9 cellular contexts compared by ENCODE assay signal in the genomic region with DNA sequence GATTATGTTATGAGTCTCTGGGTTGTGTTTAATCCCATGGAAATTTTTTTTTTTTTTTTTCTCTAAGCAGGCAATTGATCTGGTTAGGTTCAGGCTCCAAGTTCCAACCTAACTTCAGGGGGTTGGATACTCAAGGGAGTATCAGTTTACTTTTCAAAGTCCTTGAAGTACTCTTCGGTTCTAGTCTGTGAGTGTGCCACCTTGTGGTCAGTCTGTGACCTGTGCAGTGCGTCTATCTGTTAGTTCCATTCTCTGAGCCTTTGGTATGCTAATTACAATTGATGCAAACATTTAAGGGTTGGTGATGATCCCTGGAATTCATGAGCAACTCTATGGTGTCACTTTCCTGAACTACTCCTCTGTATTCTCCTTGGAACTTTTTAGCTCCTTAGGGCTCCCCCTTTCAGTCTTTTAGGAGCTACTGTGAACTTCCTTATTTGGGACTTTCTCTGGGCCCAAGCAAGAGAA.
DNase-seq lines count a peak whose midpoint lies in the region; ATAC-seq and TF ChIP-seq lines count a peak whose summit lies in the region.
"Had no signal": no experiment of that assay in that cellular context is flagged by ENCODE, and none has a peak within 500 bp of the region (broad histone marks: within the 10 kb centered on the region; RNA-seq: fewer than 3 reads in every experiment).

No MANE protein-coding gene starts in this region.

- H3K27ac ChIP-seq in MM.1S (ENCODE audit: low read length) (no peak overlapping the region), mammary epithelial cell (ENCODE audit: insufficient read depth, low read depth, low read length) (no peak overlapping the region)
- H3K27ac ChIP-seq: epithelial cell of prostate had no signal

- H3K4me3 ChIP-seq in MM.1S (ENCODE audit: low read length), result no peak overlapping the region
- H3K4me3 ChIP-seq in mammary epithelial cell (replicated peaks in 1 of 3; ENCODE audit: insufficient read depth in 1 of 3, low read depth in 2 of 3, low read length in 3 of 3), result no peak overlapping the region

- dilution Hi-C loops in mammary epithelial cell (cut with HindIII; ENCODE audit: low sequenced_read_pairs), result no loop called here

- peak; percentile 65 for ATAC-seq in GM18519 (IDR thresholded peaks at IDR 0.05; ENCODE audit: low FRiP score, unreplicated experiment)

- H3K79me2 ChIP-seq in MM.1S (ENCODE audit: low read length) (no peaks in the 10 kb centered on the region), mammary epithelial cell (ENCODE audit: insufficient read depth, low read length) (no peaks in the 10 kb centered on the region)

- intact Hi-C loops in mammary epithelial cell (cut with micrococcal nuclease) (loop anchor here (1.0 to 10.0 kb wide), 4 partner anchors 68 to 1058 kb away; no protein-coding TSS in a partner anchor), posterior vena cava (cut with DNase I) (no loop called here)

- H4K20me1 ChIP-seq in MM.1S (ENCODE audit: insufficient read depth, low read length) (no peaks in the 10 kb centered on the region), mammary epithelial cell (ENCODE audit: insufficient read depth, low read length) (no peaks in the 10 kb centered on the region)

- CTCF ChIA-PET in mammary epithelial cell (lab: Charles Lee; ENCODE audit: low non-redundant PET), result no interaction called here

- 92% methylated on average over 2 of the region's 2 CpGs for WGBS in mammary epithelial cell (ENCODE audit: low coverage, missing lambda C conversion rate)

- no peaks in the 10 kb centered on the region for H3F3A ChIP-seq in MM.1S (ENCODE audit: insufficient read depth, low read length)

- H3K9ac ChIP-seq in MM.1S (ENCODE audit: low read length) (no peak overlapping the region), mammary epithelial cell (ENCODE audit: insufficient read depth, low read length) (no peak overlapping the region)

- H3K27me3 ChIP-seq in MM.1S (replicated peaks; ENCODE audit: insufficient read depth, low read length) (no peaks in the 10 kb centered on the region), mammary epithelial cell (ENCODE audit: insufficient read depth, low read length) (no peaks in the 10 kb centered on the region)

- in situ Hi-C loops in mammary epithelial cell (cut with MboI; ENCODE audit: low sequenced_read_pairs in 2 of 2), result loop anchor here in 1 of 2 donors (25.0 kb wide), 1 partner anchor 323 kb away; no protein-coding TSS in a partner anchor

- TF ChIP-seq CTCF in MM.1S (IDR thresholded peaks at IDR 0.05; ENCODE audit: low read length) (peak; percentile 43), mammary epithelial cell (conservative IDR thresholded peaks at IDR 0.05 in 1 of 2, IDR thresholded peaks at IDR 0.05 in 1 of 2; ENCODE audit: extremely low read depth in 1 of 2, insufficient read depth in 1 of 2, low read depth in 1 of 2, low read length in 2 of 2) (peak; percentile 55 to 59)

- H3K4me2 ChIP-seq in MM.1S (ENCODE audit: low read depth, low read length) (no peak overlapping the region), mammary epithelial cell (ENCODE audit: insufficient read depth, low read depth, low read length) (no peak overlapping the region)

- no peaks in the 10 kb centered on the region for H3K9me2 ChIP-seq in MM.1S (replicated peaks; ENCODE audit: insufficient read depth, low read length)

- H3K9me3 ChIP-seq in MM.1S (replicated peaks; ENCODE audit: insufficient read depth, low read length) (no peaks in the 10 kb centered on the region), mammary epithelial cell (replicated peaks; ENCODE audit: insufficient read depth, low read length) (no peaks in the 10 kb centered on the region)

- H3K36me3 ChIP-seq in MM.1S (replicated peaks; ENCODE audit: insufficient read depth, low read length) (no peaks in the 10 kb centered on the region), mammary epithelial cell (ENCODE audit: insufficient read depth, low read length) (no peaks in the 10 kb centered on the region)

- no peaks in the 10 kb centered on the region for H3K4me1 ChIP-seq in MM.1S (ENCODE audit: low read length)
- no peaks in the 10 kb centered on the region for H3K4me1 ChIP-seq in mammary epithelial cell (ENCODE audit: insufficient read depth, low read length)

- DNase-seq in AML-193 (lab: John Stamatoyannopoulos, UW), result peak; percentile 14 to 35
- no peak for DNase-seq in MM.1S
- DNase-seq in mammary epithelial cell, result peak; percentile 51
- DNase-seq in midbrain (lab: John Stamatoyannopoulos, UW), result peak; percentile 15
- DNase-seq in posterior vena cava (ENCODE audit: low spot score), result no peak
- DNase-seq in DMS153 treated with DMSO at 0.1 percent for 48 hours (lab: John Stamatoyannopoulos, UW; ENCODE audit: unreplicated experiment), result no peak
- no peak for DNase-seq in stimulated activated CD4-positive, alpha-beta T cell treated with anti-CD3 and anti-CD28 coated beads, Interleukin-1b, Interleukin-23, amount 100 ng/mL, for 48 hours

- H2AFZ ChIP-seq in MM.1S (ENCODE audit: low read length), result no peak overlapping the region
- H2AFZ ChIP-seq in mammary epithelial cell (ENCODE audit: low read depth, low read length), result no peak overlapping the region

- no TSS peak for BruUV-seq in mammary epithelial cell (replicated peaks; lab: Mats Ljungman, UMichigan)

Comparison
In these comparisons a context has a peak if more than half of its experiments do, and no peak if none do; other contexts are left out.
1. DNase-seq: peak in AML-193 (2 of 2), mammary epithelial cell (single experiment) and midbrain (single experiment); none in MM.1S (single experiment), posterior vena cava (single experiment), DMS153 treated with DMSO at 0.1 percent for 48 hours (single experiment) and stimulated activated CD4-positive, alpha-beta T cell treated with anti-CD3 and anti-CD28 coated beads, Interleukin-1b, Interleukin-23, amount 100 ng/mL, for 48 hours (single experiment).